ENCODE assay signal across 31 cellular contexts in the genomic region with DNA sequence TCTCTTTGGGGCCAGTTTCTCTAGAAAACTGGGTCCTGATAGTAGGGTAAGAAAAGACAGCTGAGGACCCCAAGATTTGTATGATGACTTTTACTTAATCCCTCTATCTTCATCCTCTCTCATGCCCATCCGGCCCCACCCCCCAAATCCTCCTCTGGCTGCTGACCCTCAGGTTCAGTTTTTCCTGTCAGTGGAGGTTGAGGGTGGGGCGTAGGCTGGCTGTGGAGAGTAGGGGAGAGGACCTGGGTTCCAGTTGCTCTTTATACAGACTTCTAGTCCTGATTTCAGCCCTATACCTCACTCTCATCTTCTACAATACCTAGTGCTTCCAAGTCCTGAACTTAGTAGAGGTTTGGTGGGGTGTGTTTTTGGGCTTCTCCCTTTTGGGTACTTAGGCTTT.
"Had no signal": no experiment of that assay in that cellular context is flagged by ENCODE, and none has a peak within 500 bp of the region (broad histone marks: within the 10 kb centered on the region; RNA-seq: fewer than 3 reads in every experiment).

No MANE protein-coding gene starts in this region.

- H3K27me3 ChIP-seq: adrenal gland, body of pancreas, colonic mucosa, esophagus squamous epithelium had no signal

- ATAC-seq: activated CD4-positive, alpha-beta T cell treated with anti-CD3 and anti-CD28 coated beads for 36 hours; activated CD8-positive, alpha-beta memory T cell treated with anti-CD3 and anti-CD28 coated beads, Interleukin-2, amount 10 ng/mL, durations not matched to agents 7 days and 5 days; activated CD8-positive, alpha-beta T cell treated with anti-CD3 and anti-CD28 coated beads, Interleukin-2, amount 10 ng/mL, durations not matched to agents 7 days and 5 days; activated naive CD8-positive, alpha-beta T cell treated with anti-CD3 and anti-CD28 coated beads, Interleukin-2, amount 50 U/mL, for 24 hours; body of pancreas; T-helper 17 cell had no signal

- H3K27me3 Mint-ChIP-seq: activated CD4-positive, alpha-beta memory T cell treated with anti-CD3 and anti-CD28 coated beads for 36 hours; activated CD4-positive, alpha-beta T cell treated with anti-CD3 and anti-CD28 coated beads for 36 hours; activated CD4-positive, alpha-beta T cell treated with anti-CD3 and anti-CD28 coated beads, Interleukin-2, amount 10 ng/mL, durations not matched to agents 24 days and 14 days; activated CD8-positive, alpha-beta memory T cell treated with anti-CD3 and anti-CD28 coated beads, Interleukin-2, amount 10 ng/mL, durations not matched to agents 7 days and 5 days; activated naive CD4-positive, alpha-beta T cell treated with anti-CD3 and anti-CD28 coated beads, Interleukin-2, amount 50 U/mL, for 24 hours; activated naive CD8-positive, alpha-beta T cell treated with anti-CD3 and anti-CD28 coated beads for 36 hours; activated naive CD8-positive, alpha-beta T cell treated with anti-CD3 and anti-CD28 coated beads, Interleukin-2, amount 50 U/mL, for 24 hours; T-helper 17 cell had no signal

- H3K9me3 Mint-ChIP-seq: activated CD4-positive, alpha-beta memory T cell treated with anti-CD3 and anti-CD28 coated beads for 36 hours; activated CD4-positive, alpha-beta T cell treated with anti-CD3 and anti-CD28 coated beads, Interleukin-2, amount 10 ng/mL, durations not matched to agents 24 days and 14 days; activated naive CD4-positive, alpha-beta T cell treated with anti-CD3 and anti-CD28 coated beads for 36 hours; activated naive CD4-positive, alpha-beta T cell treated with anti-CD3 and anti-CD28 coated beads, Interleukin-2, amount 50 U/mL, for 24 hours; activated naive CD8-positive, alpha-beta T cell treated with anti-CD3 and anti-CD28 coated beads for 36 hours; activated naive CD8-positive, alpha-beta T cell treated with anti-CD3 and anti-CD28 coated beads, Interleukin-2, amount 50 U/mL, for 24 hours; activated T-helper 2 cell treated with anti-CD3 and anti-CD28 coated beads, Interferon-gamma antibody, Interleukin-2, Interleukin-4, amounts not matched to agents 10 μg/mL and 5 μg/mL and 100 μg/mL, durations not matched to agents 14 hours and 24 hours and 36 hours; T-helper 2 cell treated with Interferon-gamma antibody and Interleukin-4, amounts not matched to agents 5 μg/mL and 100 μg/mL, for 36 hours had no signal

- H3K4me3 Mint-ChIP-seq: activated CD4-positive, alpha-beta memory T cell treated with anti-CD3 and anti-CD28 coated beads for 36 hours; activated CD4-positive, alpha-beta T cell treated with anti-CD3 and anti-CD28 coated beads for 36 hours; activated CD4-positive, alpha-beta T cell treated with anti-CD3 and anti-CD28 coated beads, Interleukin-2, amount 10 ng/mL, durations not matched to agents 24 days and 14 days; activated CD8-positive, alpha-beta memory T cell treated with anti-CD3 and anti-CD28 coated beads, Interleukin-2, amount 10 ng/mL, durations not matched to agents 7 days and 5 days; activated CD8-positive, alpha-beta T cell treated with anti-CD3 and anti-CD28 coated beads, Interleukin-2, amount 10 ng/mL, durations not matched to agents 7 days and 5 days; activated naive CD4-positive, alpha-beta T cell treated with anti-CD3 and anti-CD28 coated beads for 36 hours; activated naive CD4-positive, alpha-beta T cell treated with anti-CD3 and anti-CD28 coated beads, Interleukin-2, amount 50 U/mL, for 24 hours; activated naive CD8-positive, alpha-beta T cell treated with anti-CD3 and anti-CD28 coated beads for 36 hours; activated naive CD8-positive, alpha-beta T cell treated with anti-CD3 and anti-CD28 coated beads, Interleukin-2, amount 50 U/mL, for 24 hours; T-helper 17 cell; T-helper 2 cell treated with Interferon-gamma antibody and Interleukin-4, amounts not matched to agents 5 μg/mL and 100 μg/mL, for 36 hours had no signal

- H3K4me1 ChIP-seq: body of pancreas, colonic mucosa, esophagus squamous epithelium had no signal

- H3K27ac Mint-ChIP-seq: activated CD4-positive, alpha-beta memory T cell treated with anti-CD3 and anti-CD28 coated beads for 36 hours; activated CD4-positive, alpha-beta T cell treated with anti-CD3 and anti-CD28 coated beads, Interleukin-2, amount 10 ng/mL, durations not matched to agents 24 days and 14 days; activated CD8-positive, alpha-beta memory T cell treated with anti-CD3 and anti-CD28 coated beads, Interleukin-2, amount 10 ng/mL, durations not matched to agents 7 days and 5 days; activated CD8-positive, alpha-beta T cell treated with anti-CD3 and anti-CD28 coated beads, Interleukin-2, amount 10 ng/mL, durations not matched to agents 7 days and 5 days; activated naive CD4-positive, alpha-beta T cell treated with anti-CD3 and anti-CD28 coated beads for 36 hours; activated naive CD4-positive, alpha-beta T cell treated with anti-CD3 and anti-CD28 coated beads, Interleukin-2, amount 50 U/mL, for 24 hours; activated naive CD8-positive, alpha-beta T cell treated with anti-CD3 and anti-CD28 coated beads for 36 hours; activated naive CD8-positive, alpha-beta T cell treated with anti-CD3 and anti-CD28 coated beads, Interleukin-2, amount 50 U/mL, for 24 hours; T-helper 17 cell had no signal

- H3K36me3 ChIP-seq: colonic mucosa had no signal

- H3K9me3 ChIP-seq: adrenal gland, body of pancreas, colonic mucosa, esophagus squamous epithelium had no signal

- DNase-seq: activated CD4-positive, alpha-beta memory T cell treated with anti-CD3 and anti-CD28 coated beads for 36 hours; activated CD4-positive, alpha-beta T cell treated with anti-CD3 and anti-CD28 coated beads for 36 hours; activated CD4-positive, alpha-beta T cell treated with anti-CD3 and anti-CD28 coated beads, Interleukin-2, amount 10 ng/mL, durations not matched to agents 24 days and 14 days; activated CD4-positive, CD25-positive, alpha-beta regulatory T cell; activated CD4-positive, CD25-positive, alpha-beta regulatory T cell treated with anti-CD3 and anti-CD28 coated beads, Interleukin-2, amount 50 U/mL, for 72 hours; activated CD8-positive, alpha-beta memory T cell treated with anti-CD3 and anti-CD28 coated beads, Interleukin-2, amount 10 ng/mL, durations not matched to agents 7 days and 5 days; activated CD8-positive, alpha-beta memory T cell treated with anti-CD3 and anti-CD28 coated beads, Interleukin-2, amount 50 U/mL, for 4 hours; activated CD8-positive, alpha-beta T cell treated with anti-CD3 and anti-CD28 coated beads, Interleukin-2, amount 10 ng/mL, durations not matched to agents 7 days and 5 days; activated effector memory CD4-positive, alpha-beta T cell treated with anti-CD3 and anti-CD28 coated beads, Interleukin-2, amount 50 U/mL, for 16 hours; activated naive CD4-positive, alpha-beta T cell treated with anti-CD3 and anti-CD28 coated beads for 36 hours; activated naive CD8-positive, alpha-beta T cell treated with anti-CD3 and anti-CD28 coated beads for 36 hours; activated naive CD8-positive, alpha-beta T cell treated with anti-CD3 and anti-CD28 coated beads, Interleukin-2, amount 50 U/mL, for 24 hours; activated T-cell treated with anti-CD3 and anti-CD28 coated beads, Interleukin-2, amount 50 U/mL, for 1 hour; adrenal gland; amygdala; aorta; body of pancreas; caudate nucleus; cerebellar nuclear complex; colonic mucosa; effector CD8-positive, alpha-beta T cell; esophagus squamous epithelium; head of caudate nucleus; T-helper 1 cell; T-helper 17 cell; T1000; WERI-Rb-1 had no signal

- H3K27ac ChIP-seq: adrenal gland, body of pancreas, colonic mucosa, epithelial cell of prostate, esophagus squamous epithelium, WERI-Rb-1 had no signal

- H3K4me3 ChIP-seq: adrenal gland, body of pancreas, colonic mucosa, esophagus squamous epithelium had no signal
